Comparison of ENCODE assay signal across 1 cellular context in genomic region chr17:73228748-73229236, GRCh38.
TF ChIP-seq lines count a peak whose summit lies in the region.

No MANE protein-coding gene starts in this region.

TF ChIP-seq in HepG2, 621 proteins besides CTCF, POLR2A, EP300 and RAD21:
- 0 out of 2 replicates have a peak, but pooled peaks have one; percentile 20 for TF ChIP-seq ZNF629 (CRISPR knock-in tag; conservative IDR thresholded peaks at IDR 0.05)
- peak; percentile 51; the same call in 1 of the 2 replicates for TF ChIP-seq MAFG (CRISPR knock-in tag; IDR thresholded peaks at IDR 0.05)
- peak; percentile 66; the same call in 1 of the 2 replicates for TF ChIP-seq ZNF335 (CRISPR knock-in tag; IDR thresholded peaks at IDR 0.05)
- peak; percentile 57 for TF ChIP-seq MAFF (IDR thresholded peaks at IDR 0.05; ENCODE audit: low read depth, low read length)
- peak; percentile 79; the same call in 1 of the 2 replicates for TF ChIP-seq SIN3A (IDR thresholded peaks at IDR 0.05; ENCODE audit: borderline replicate concordance, low read depth, low read length)
- TF ChIP-seq RFX5 (IDR thresholded peaks at IDR 0.05; ENCODE audit: low read depth, low read length): peak; percentile 81
- TF ChIP-seq ZBTB10 (CRISPR knock-in tag; IDR thresholded peaks at IDR 0.05; ENCODE audit: borderline replicate concordance): no peak
- peak; percentile 79 for TF ChIP-seq NFE2 (CRISPR knock-in tag; IDR thresholded peaks at IDR 0.05)
- TF ChIP-seq RBFOX2 (IDR thresholded peaks at IDR 0.05; ENCODE audit: low read depth, low read length): peak; percentile 17; the same call in 1 of the 2 replicates
- peak; percentile 62; the same call in 1 of the 2 replicates for TF ChIP-seq NFE2L2 (IDR thresholded peaks at IDR 0.05; ENCODE audit: low read length)
- no peak for TF ChIP-seq ZNF343 (CRISPR knock-in tag; IDR thresholded peaks at IDR 0.05)
- no peak for TF ChIP-seq ZNF318 (CRISPR knock-in tag; IDR thresholded peaks at IDR 0.05)
- peak; percentile 98 for TF ChIP-seq TFAP4 (IDR thresholded peaks at IDR 0.05; ENCODE audit: borderline replicate concordance, low read depth)
- peak; percentile 21; the same call in 1 of the 2 replicates for TF ChIP-seq ARID5B (CRISPR knock-in tag; IDR thresholded peaks at IDR 0.05)
- 0 out of 2 replicates have a peak, but pooled peaks have one; percentile 14 for TF ChIP-seq GATAD2A (CRISPR knock-in tag; IDR thresholded peaks at IDR 0.05)
- TF ChIP-seq ERF (CRISPR knock-in tag; IDR thresholded peaks at IDR 0.05): 0 out of 2 replicates have a peak, but pooled peaks have one; percentile 15
- TF ChIP-seq TCF7 (IDR thresholded peaks at IDR 0.05; ENCODE audit: low read depth): no peak
- TF ChIP-seq PHF20 (CRISPR knock-in tag; IDR thresholded peaks at IDR 0.05): no peak
- TF ChIP-seq XRCC5 (optimal IDR thresholded peaks at IDR 0.05; ENCODE audit: low read length): peak; percentile 21
- TF ChIP-seq MAFK (conservative IDR thresholded peaks at IDR 0.05 in 1 of 2, IDR thresholded peaks at IDR 0.05 in 1 of 2; ENCODE audit: low read length in 2 of 2): peak; percentile 41 to 71; a peak in 3 of 4 replicates
- TF ChIP-seq SAP130 (CRISPR knock-in tag; IDR thresholded peaks at IDR 0.05; ENCODE audit: low read depth): peak; percentile 89
- no peak for TF ChIP-seq ARNTL (CRISPR knock-in tag; IDR thresholded peaks at IDR 0.05)
- TF ChIP-seq FOSL2 (CRISPR knock-in tag; IDR thresholded peaks at IDR 0.05): peak; percentile 90
